ENCODE assay signal across 12 cellular contexts in genomic region chr2:172944794-172945510, GRCh38.
"Had no signal": no experiment of that assay in that cellular context is flagged by ENCODE, and none has a peak within 500 bp of the region (broad histone marks: within the 10 kb centered on the region; RNA-seq: fewer than 3 reads in every experiment).

No MANE protein-coding gene starts in this region.

- H3K36me3 Mint-ChIP-seq: stimulated activated effector memory CD8-positive, alpha-beta T cell treated with anti-CD3 and anti-CD28 coated beads, Interleukin-12 subunit alpha, Interleukin-12 subunit beta, amount 100 ng/mL, for 72 hours had no signal

- H3K4me3 ChIP-seq: dorsolateral prefrontal cortex, lung, right atrium auricular region, SJCRH30 had no signal

- H3K4me3 Mint-ChIP-seq: naive B cell; stimulated activated effector memory CD8-positive, alpha-beta T cell treated with anti-CD3 and anti-CD28 coated beads, Interleukin-12 subunit alpha, Interleukin-12 subunit beta, amount 100 ng/mL, for 72 hours had no signal

- H3K9me3 Mint-ChIP-seq: activated CD4-positive, alpha-beta T cell treated with anti-CD3 and anti-CD28 coated beads, Interleukin-2, amount 10 ng/mL, durations not matched to agents 24 days and 14 days; stimulated activated effector memory CD8-positive, alpha-beta T cell treated with anti-CD3 and anti-CD28 coated beads, Interleukin-12 subunit alpha, Interleukin-12 subunit beta, amount 100 ng/mL, for 72 hours had no signal

- H3K27ac ChIP-seq: neutrophil, right atrium auricular region, SJCRH30 had no signal

- H3K4me1 Mint-ChIP-seq: naive B cell; stimulated activated effector memory CD8-positive, alpha-beta T cell treated with anti-CD3 and anti-CD28 coated beads, Interleukin-12 subunit alpha, Interleukin-12 subunit beta, amount 100 ng/mL, for 72 hours had no signal

- H3K27ac Mint-ChIP-seq: activated CD4-positive, alpha-beta T cell treated with anti-CD3 and anti-CD28 coated beads, Interleukin-2, amount 10 ng/mL, durations not matched to agents 24 days and 14 days; stimulated activated effector memory CD8-positive, alpha-beta T cell treated with anti-CD3 and anti-CD28 coated beads, Interleukin-12 subunit alpha, Interleukin-12 subunit beta, amount 100 ng/mL, for 72 hours had no signal

- ATAC-seq: stimulated activated effector memory CD8-positive, alpha-beta T cell treated with anti-CD3 and anti-CD28 coated beads, Interleukin-12 subunit alpha, Interleukin-12 subunit beta, amount 100 ng/mL, for 72 hours had no signal

- H3K27me3 ChIP-seq: dorsolateral prefrontal cortex, right atrium auricular region, SJCRH30 had no signal

- H3K36me3 ChIP-seq: neutrophil, right atrium auricular region, SJCRH30 had no signal

- H3K4me1 ChIP-seq: right atrium auricular region, SJCRH30 had no signal

- H3K9me3 ChIP-seq: neutrophil, right atrium auricular region had no signal

- DNase-seq: activated CD4-positive, alpha-beta T cell treated with anti-CD3 and anti-CD28 coated beads, Interleukin-2, amount 10 ng/mL, durations not matched to agents 24 days and 14 days; activated gamma-delta T cell; naive B cell; posterior cingulate gyrus; SJCRH30; substantia nigra; T-helper 9 cell had no signal
